In genomic region chr16:69118994-69119393, GRCh38 we compare ENCODE assay signal across 32 cellular contexts. TPM values are rescaled to one million over a fixed set of nuclear protein-coding genes. Genes with fewer than 3 reads are reported as not detected.
"Had no signal": no experiment of that assay in that cellular context is flagged by ENCODE, and none has a peak within 500 bp of the region (broad histone marks: within the 10 kb centered on the region; RNA-seq: fewer than 3 reads in every experiment).

No MANE protein-coding gene starts in this region.

- H3K27me3 Mint-ChIP-seq: activated CD4-positive, alpha-beta T cell treated with anti-CD3 and anti-CD28 coated beads, Interleukin-2, amount 10 ng/mL, durations not matched to agents 24 days and 14 days; activated CD8-positive, alpha-beta T cell treated with anti-CD3 and anti-CD28 coated beads for 36 hours; activated naive CD4-positive, alpha-beta T cell treated with anti-CD3 and anti-CD28 coated beads, Interleukin-2, amount 50 U/mL, for 24 hours; activated naive CD8-positive, alpha-beta T cell treated with anti-CD3 and anti-CD28 coated beads, Interleukin-2, amount 10 ng/mL, durations not matched to agents 7 days and 5 days; activated T-cell treated with anti-CD3 and anti-CD28 coated beads, Interleukin-2, amount 50 U/mL, for 24 hours had no signal

- H3K27me3 ChIP-seq: ascending aorta, breast epithelium had no signal

- DNase-seq: activated CD4-positive, alpha-beta T cell treated with anti-CD3 and anti-CD28 coated beads for 1 hour; activated CD4-positive, alpha-beta T cell treated with anti-CD3 and anti-CD28 coated beads, Interleukin-2, amount 10 ng/mL, durations not matched to agents 24 days and 14 days; activated CD4-positive, alpha-beta T cell treated with anti-CD3 and anti-CD28 coated beads, Interleukin-2, amount 50 U/mL, for 4 hours; activated CD4-positive, CD25-positive, alpha-beta regulatory T cell; activated CD8-positive, alpha-beta T cell treated with anti-CD3 and anti-CD28 coated beads for 36 hours; activated gamma-delta T cell; activated naive CD4-positive, alpha-beta T cell treated with Interleukin-2 at 50 U/mL for 16 hours; activated T-cell treated with anti-CD3 and anti-CD28 coated beads, Interleukin-2, amount 50 U/mL, for 24 hours; amygdala; Karpas-422; KBM-7; NCI-H1048; NCI-H1105 treated with DMSO at 0.1 percent for 48 hours; NCI-H1436; NCI-H1694; NCI-H1930; NCI-H2081 treated with DMSO at 0.1 percent for 48 hours; NCI-H226; NCI-H446 treated with DMSO at 0.1 percent for 48 hours; NCI-H524; NCI-H69; Right ventricle myocardium superior; SW 1271; T-helper 1 cell; T-helper 2 cell; T-helper 9 cell had no signal

- H3K9me3 Mint-ChIP-seq: activated CD4-positive, alpha-beta T cell treated with anti-CD3 and anti-CD28 coated beads, Interleukin-2, amount 10 ng/mL, durations not matched to agents 24 days and 14 days; activated CD8-positive, alpha-beta T cell treated with anti-CD3 and anti-CD28 coated beads for 36 hours; activated naive CD4-positive, alpha-beta T cell treated with anti-CD3 and anti-CD28 coated beads, Interleukin-2, amount 50 U/mL, for 24 hours; activated naive CD8-positive, alpha-beta T cell treated with anti-CD3 and anti-CD28 coated beads, Interleukin-2, amount 10 ng/mL, durations not matched to agents 7 days and 5 days; activated T-cell treated with anti-CD3 and anti-CD28 coated beads, Interleukin-2, amount 50 U/mL, for 24 hours; activated T-helper 2 cell treated with anti-CD3 and anti-CD28 coated beads, Interferon-gamma antibody, Interleukin-2, Interleukin-4, amounts not matched to agents 10 μg/mL and 5 μg/mL and 100 μg/mL, durations not matched to agents 14 hours and 24 hours and 36 hours had no signal

- H3K27ac ChIP-seq: ascending aorta, breast epithelium, VCaP had no signal

- H3K36me3 ChIP-seq: breast epithelium had no signal

- H3K9me3 ChIP-seq: ascending aorta, breast epithelium had no signal

- H3K4me1 ChIP-seq: breast epithelium had no signal

- ATAC-seq: activated CD8-positive, alpha-beta T cell treated with anti-CD3 and anti-CD28 coated beads for 36 hours had no signal

- H3K27ac Mint-ChIP-seq: activated CD4-positive, alpha-beta T cell treated with anti-CD3 and anti-CD28 coated beads, Interleukin-2, amount 10 ng/mL, durations not matched to agents 24 days and 14 days; activated CD8-positive, alpha-beta T cell treated with anti-CD3 and anti-CD28 coated beads for 36 hours; activated naive CD4-positive, alpha-beta T cell treated with anti-CD3 and anti-CD28 coated beads, Interleukin-2, amount 50 U/mL, for 24 hours; activated naive CD8-positive, alpha-beta T cell treated with anti-CD3 and anti-CD28 coated beads, Interleukin-2, amount 10 ng/mL, durations not matched to agents 7 days and 5 days; activated T-cell treated with anti-CD3 and anti-CD28 coated beads, Interleukin-2, amount 50 U/mL, for 24 hours; activated T-helper 2 cell treated with anti-CD3 and anti-CD28 coated beads, Interferon-gamma antibody, Interleukin-2, Interleukin-4, amounts not matched to agents 10 μg/mL and 5 μg/mL and 100 μg/mL, durations not matched to agents 14 hours and 24 hours and 36 hours had no signal

- H3K4me3 Mint-ChIP-seq: activated CD4-positive, alpha-beta T cell treated with anti-CD3 and anti-CD28 coated beads, Interleukin-2, amount 10 ng/mL, durations not matched to agents 24 days and 14 days; activated CD8-positive, alpha-beta T cell treated with anti-CD3 and anti-CD28 coated beads for 36 hours; activated naive CD4-positive, alpha-beta T cell treated with anti-CD3 and anti-CD28 coated beads, Interleukin-2, amount 50 U/mL, for 24 hours; activated naive CD8-positive, alpha-beta T cell treated with anti-CD3 and anti-CD28 coated beads, Interleukin-2, amount 10 ng/mL, durations not matched to agents 7 days and 5 days; activated T-cell treated with anti-CD3 and anti-CD28 coated beads, Interleukin-2, amount 50 U/mL, for 24 hours had no signal

- H3K4me3 ChIP-seq: ascending aorta, breast epithelium had no signal

RNA-seq across cellular contexts. Expression of gene HAS3, which starts 13.5 kb away (rescaled TPM):
- total RNA-seq: ascending aorta had no signal
